ENCODE assay signal across 1 cellular context in genomic region chr7:46576950-46577349, GRCh38.
TF ChIP-seq lines count a peak whose summit lies in the region.

No MANE protein-coding gene starts in this region.

TF ChIP-seq in HepG2, 621 proteins besides CTCF, POLR2A, EP300 and RAD21 (continued from another document):
- TF ChIP-seq MTA1 (CRISPR knock-in tag; IDR thresholded peaks at IDR 0.05; ENCODE audit: borderline replicate concordance) (no peak), RBAK (CRISPR knock-in tag; IDR thresholded peaks at IDR 0.05) (no peak), ZNF503 (CRISPR knock-in tag; IDR thresholded peaks at IDR 0.05) (no peak), PRDM10 (CRISPR knock-in tag; IDR thresholded peaks at IDR 0.05; ENCODE audit: low read depth) (no peak), ZNF782 (CRISPR knock-in tag; IDR thresholded peaks at IDR 0.05; ENCODE audit: borderline replicate concordance) (no peak), HNRNPH1 (optimal IDR thresholded peaks at IDR 0.05; ENCODE audit: low read depth, low read length) (no peak), HNF4A (CRISPR knock-in tag; IDR thresholded peaks at IDR 0.05) (no peak), TCF7L2 (IDR thresholded peaks at IDR 0.05; ENCODE audit: low read depth, low read length) (no peak), ZFP90 (CRISPR knock-in tag; IDR thresholded peaks at IDR 0.05; ENCODE audit: borderline replicate concordance) (no peak), SMYD3 (CRISPR knock-in tag; IDR thresholded peaks at IDR 0.05) (no peak), ZNF24 (IDR thresholded peaks at IDR 0.05) (no peak), ZFX (CRISPR knock-in tag; IDR thresholded peaks at IDR 0.05; ENCODE audit: low read depth) (no peak), ZNF572 (CRISPR knock-in tag; IDR thresholded peaks at IDR 0.05) (no peak)
TF ChIP-seq in HepG2: peak in this region for 0.
